In the genomic region with DNA sequence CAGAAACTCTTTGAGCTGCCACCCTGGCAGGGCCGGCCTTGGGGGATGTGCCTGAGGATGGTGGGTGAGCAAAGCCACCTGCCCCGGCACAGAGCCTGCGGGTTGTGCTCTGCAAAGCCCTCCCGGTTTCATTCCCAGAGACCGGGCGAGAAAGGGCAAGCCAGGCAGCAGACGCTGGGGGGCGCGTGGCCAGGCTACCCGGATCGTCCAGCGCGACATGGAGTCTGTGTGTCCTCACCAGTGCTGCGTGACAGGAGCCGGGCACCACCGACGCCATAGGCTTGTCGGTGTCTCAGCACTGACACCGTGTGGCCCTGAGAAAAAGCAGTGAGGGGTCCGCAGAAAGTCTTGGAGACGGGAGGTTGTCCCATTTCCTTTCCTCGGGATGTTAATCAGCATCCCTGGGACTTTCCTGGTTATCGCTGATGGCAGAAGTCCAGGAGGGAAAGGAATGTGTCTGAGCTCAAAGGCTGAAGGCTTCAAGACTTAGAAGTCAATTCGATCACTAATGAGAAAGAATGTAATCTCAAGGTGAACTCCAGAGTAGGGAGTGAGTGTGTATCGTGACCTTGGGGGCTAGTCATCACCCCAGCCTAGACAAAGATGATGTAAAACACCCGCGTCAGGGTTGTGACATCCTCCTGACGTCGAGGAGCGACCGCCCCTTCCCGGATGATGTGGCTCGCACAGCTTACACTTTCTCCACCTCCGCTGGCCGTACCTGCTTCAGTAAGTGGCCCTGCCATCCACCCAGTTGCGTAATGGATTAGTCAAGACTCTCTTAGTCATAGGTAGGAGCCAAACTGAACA, we compare ENCODE assay signal across 1 cellular context.
TF ChIP-seq lines count a peak whose summit lies in the region.

No MANE protein-coding gene starts in this region.

TF ChIP-seq in WTC11, 78 proteins besides CTCF, POLR2A, EP300 and RAD21 (continued from another document):
- TF ChIP-seq, protein P1, sequence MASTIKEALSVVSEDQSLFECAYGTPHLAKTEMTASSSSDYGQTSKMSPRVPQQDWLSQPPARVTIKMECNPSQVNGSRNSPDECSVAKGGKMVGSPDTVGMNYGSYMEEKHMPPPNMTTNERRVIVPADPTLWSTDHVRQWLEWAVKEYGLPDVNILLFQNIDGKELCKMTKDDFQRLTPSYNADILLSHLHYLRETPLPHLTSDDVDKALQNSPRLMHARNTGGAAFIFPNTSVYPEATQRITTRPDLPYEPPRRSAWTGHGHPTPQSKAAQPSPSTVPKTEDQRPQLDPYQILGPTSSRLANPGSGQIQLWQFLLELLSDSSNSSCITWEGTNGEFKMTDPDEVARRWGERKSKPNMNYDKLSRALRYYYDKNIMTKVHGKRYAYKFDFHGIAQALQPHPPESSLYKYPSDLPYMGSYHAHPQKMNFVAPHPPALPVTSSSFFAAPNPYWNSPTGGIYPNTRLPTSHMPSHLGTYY (CRISPR knock-in tag; IDR thresholded peaks at IDR 0.05): peak; percentile 11; the same call in 1 of the 2 replicates
- TF ChIP-seq, protein P2, sequence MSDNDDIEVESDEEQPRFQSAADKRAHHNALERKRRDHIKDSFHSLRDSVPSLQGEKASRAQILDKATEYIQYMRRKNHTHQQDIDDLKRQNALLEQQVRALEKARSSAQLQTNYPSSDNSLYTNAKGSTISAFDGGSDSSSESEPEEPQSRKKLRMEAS (CRISPR knock-in tag; IDR thresholded peaks at IDR 0.05): peak; percentile 79
- TF ChIP-seq, protein P3, sequence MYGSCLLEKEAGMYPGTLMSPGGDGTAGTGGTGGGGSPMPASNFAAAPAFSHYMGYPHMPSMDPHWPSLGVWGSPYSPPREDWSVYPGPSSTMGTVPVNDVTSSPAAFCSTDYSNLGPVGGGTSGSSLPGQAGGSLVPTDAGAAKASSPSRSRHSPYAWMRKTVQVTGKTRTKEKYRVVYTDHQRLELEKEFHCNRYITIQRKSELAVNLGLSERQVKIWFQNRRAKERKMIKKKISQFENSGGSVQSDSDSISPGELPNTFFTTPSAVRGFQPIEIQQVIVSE (CRISPR knock-in tag; IDR thresholded peaks at IDR 0.05; ENCODE audit: borderline replicate concordance): no peak
- TF ChIP-seq NR3C1 (CRISPR knock-in tag; conservative IDR thresholded peaks at IDR 0.05; ENCODE audit: low read depth) (no peak), NFE2L1 (CRISPR knock-in tag; IDR thresholded peaks at IDR 0.05) (no peak), SP1 (CRISPR knock-in tag; conservative IDR thresholded peaks at IDR 0.05) (peak; percentile 67), GRHL2 (CRISPR knock-in tag; IDR thresholded peaks at IDR 0.05; ENCODE audit: insufficient replicate concordance, severe bottlenecking) (no peak), GABPB1 (CRISPR knock-in tag; IDR thresholded peaks at IDR 0.05) (peak; percentile 52; the same call in 1 of the 2 replicates)
- TF ChIP-seq, protein P4, sequence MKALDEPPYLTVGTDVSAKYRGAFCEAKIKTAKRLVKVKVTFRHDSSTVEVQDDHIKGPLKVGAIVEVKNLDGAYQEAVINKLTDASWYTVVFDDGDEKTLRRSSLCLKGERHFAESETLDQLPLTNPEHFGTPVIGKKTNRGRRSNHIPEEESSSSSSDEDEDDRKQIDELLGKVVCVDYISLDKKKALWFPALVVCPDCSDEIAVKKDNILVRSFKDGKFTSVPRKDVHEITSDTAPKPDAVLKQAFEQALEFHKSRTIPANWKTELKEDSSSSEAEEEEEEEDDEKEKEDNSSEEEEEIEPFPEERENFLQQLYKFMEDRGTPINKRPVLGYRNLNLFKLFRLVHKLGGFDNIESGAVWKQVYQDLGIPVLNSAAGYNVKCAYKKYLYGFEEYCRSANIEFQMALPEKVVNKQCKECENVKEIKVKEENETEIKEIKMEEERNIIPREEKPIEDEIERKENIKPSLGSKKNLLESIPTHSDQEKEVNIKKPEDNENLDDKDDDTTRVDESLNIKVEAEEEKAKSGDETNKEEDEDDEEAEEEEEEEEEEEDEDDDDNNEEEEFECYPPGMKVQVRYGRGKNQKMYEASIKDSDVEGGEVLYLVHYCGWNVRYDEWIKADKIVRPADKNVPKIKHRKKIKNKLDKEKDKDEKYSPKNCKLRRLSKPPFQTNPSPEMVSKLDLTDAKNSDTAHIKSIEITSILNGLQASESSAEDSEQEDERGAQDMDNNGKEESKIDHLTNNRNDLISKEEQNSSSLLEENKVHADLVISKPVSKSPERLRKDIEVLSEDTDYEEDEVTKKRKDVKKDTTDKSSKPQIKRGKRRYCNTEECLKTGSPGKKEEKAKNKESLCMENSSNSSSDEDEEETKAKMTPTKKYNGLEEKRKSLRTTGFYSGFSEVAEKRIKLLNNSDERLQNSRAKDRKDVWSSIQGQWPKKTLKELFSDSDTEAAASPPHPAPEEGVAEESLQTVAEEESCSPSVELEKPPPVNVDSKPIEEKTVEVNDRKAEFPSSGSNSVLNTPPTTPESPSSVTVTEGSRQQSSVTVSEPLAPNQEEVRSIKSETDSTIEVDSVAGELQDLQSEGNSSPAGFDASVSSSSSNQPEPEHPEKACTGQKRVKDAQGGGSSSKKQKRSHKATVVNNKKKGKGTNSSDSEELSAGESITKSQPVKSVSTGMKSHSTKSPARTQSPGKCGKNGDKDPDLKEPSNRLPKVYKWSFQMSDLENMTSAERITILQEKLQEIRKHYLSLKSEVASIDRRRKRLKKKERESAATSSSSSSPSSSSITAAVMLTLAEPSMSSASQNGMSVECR (CRISPR knock-in tag; IDR thresholded peaks at IDR 0.05; ENCODE audit: borderline replicate concordance): 0 out of 2 replicates have a peak, but pooled peaks have one; percentile 56
